ENCODE assay signal across 11 cellular contexts in genomic region chr5:151094861-151095260, GRCh38. TPM values are rescaled to one million over a fixed set of nuclear protein-coding genes. Genes with fewer than 3 reads are reported as not detected.
A peak's percentile ranks its signal among the peaks of the same experiment; 100 is the strongest.
DNase-seq lines count a peak whose midpoint lies in the region; ATAC-seq, FAIRE-seq and TF ChIP-seq lines count a peak whose summit lies in the region.
"Had no signal": no experiment of that assay in that cellular context is flagged by ENCODE, and none has a peak within 500 bp of the region (broad histone marks: within the 10 kb centered on the region; RNA-seq: fewer than 3 reads in every experiment).

No MANE protein-coding gene starts in this region.

- ATAC-seq in HepG2 (peak; percentile 11), thoracic aorta (ENCODE audit: insufficient number of reproducible peaks, low FRiP score, low read depth) (no peak)

- DNase-seq in T-helper 2 cell treated with Interferon-gamma antibody and Interleukin-4, amounts not matched to agents 5 μg/mL and 100 μg/mL, for 36 hours (ENCODE audit: low spot score), result no peak
- DNase-seq in T-helper 2 cell (no peak), MCF 10A (ENCODE audit: unreplicated experiment) (peak; percentile 36), HepG2 (ENCODE audit: low spot score) (no peak), thoracic aorta (ENCODE audit: low spot score) (no peak), nucleus accumbens (lab: John Stamatoyannopoulos, UW) (no peak), COLO668 (lab: John Stamatoyannopoulos, UW; ENCODE audit: unreplicated experiment) (no peak), MV-4-11 (lab: John Stamatoyannopoulos, UW) (no peak)
- DNase-seq: activated CD4-positive, CD25-positive, alpha-beta regulatory T cell had no signal

- no peaks in the 10 kb centered on the region for H3K27me3 Mint-ChIP-seq in T-helper 2 cell treated with Interferon-gamma antibody and Interleukin-4, amounts not matched to agents 5 μg/mL and 100 μg/mL, for 36 hours (ENCODE audit: low read depth)
- no peaks in the 10 kb centered on the region for H3K27me3 Mint-ChIP-seq in MCF 10A (ENCODE audit: insufficient read depth, unreplicated experiment)

- H3K27ac ChIP-seq in HepG2 (ENCODE audit: extremely low read length, insufficient read depth, low read length) (no peak overlapping the region), thoracic aorta (peak overlapping the region in 1 of 2 donors; percentile 60)

- no peaks in the 10 kb centered on the region for H3K79me2 ChIP-seq in HepG2 (ENCODE audit: insufficient read depth, low read length)

- peak overlapping the region; percentile 89 for H3K27ac Mint-ChIP-seq in T-helper 2 cell treated with Interferon-gamma antibody and Interleukin-4, amounts not matched to agents 5 μg/mL and 100 μg/mL, for 36 hours
- H3K27ac Mint-ChIP-seq in MCF 10A (ENCODE audit: low read depth, unreplicated experiment), result peak overlapping the region; percentile 76

- BruUV-seq in MCF 10A (replicated peaks; lab: Mats Ljungman, UMichigan) (no TSS peak), HepG2 (replicated peaks; lab: Mats Ljungman, UMichigan) (no TSS peak)

- H3K4me1 Mint-ChIP-seq in T-helper 2 cell treated with Interferon-gamma antibody and Interleukin-4, amounts not matched to agents 5 μg/mL and 100 μg/mL, for 36 hours (ENCODE audit: low read depth), result peaks cover 71% of the 10 kb centered on the region
- peaks cover 43% of the 10 kb centered on the region for H3K4me1 Mint-ChIP-seq in MCF 10A (ENCODE audit: insufficient read depth, unreplicated experiment)

- no peak overlapping the region for H3K4me3 ChIP-seq in HepG2 (replicated peaks in 1 of 3; ENCODE audit: insufficient read depth in 1 of 3, low read depth in 2 of 3, low read length in 3 of 3)
- H3K4me3 ChIP-seq in thoracic aorta, result peak overlapping the region; percentile 18

- TF ChIP-seq EP300 in HepG2 (IDR thresholded peaks at IDR 0.05; ENCODE audit: low read depth in 2 of 2, low read length in 2 of 2) (no peak), HepG2 (CRISPR knock-in tag; IDR thresholded peaks at IDR 0.05; ENCODE audit: borderline replicate concordance) (no peak)

- intact Hi-C loops in MCF 10A (cut with micrococcal nuclease), result no loop called here
- intact Hi-C loops in HepG2 (cut with micrococcal nuclease; ENCODE audit: unreplicated experiment), result no loop called here

- peaks cover 49% of the 10 kb centered on the region for H3K4me1 ChIP-seq in HepG2 (ENCODE audit: insufficient read depth, low read length)
- peaks cover 28 to 41% of the 10 kb centered on the region in 2 donors for H3K4me1 ChIP-seq in thoracic aorta (ENCODE audit: control insufficient read depth in 1 of 2, low read depth in 2 of 2)

- no peaks in the 10 kb centered on the region for H3K36me3 ChIP-seq in HepG2 (replicated peaks in 1 of 2; ENCODE audit: control insufficient read depth in 1 of 2, insufficient read depth in 2 of 2, low read length in 2 of 2)
- no peaks in the 10 kb centered on the region for H3K36me3 ChIP-seq in thoracic aorta

- WGBS in HepG2 (ENCODE audit: low lambda C conversion rate), result 47% methylated on average over 8 of the region's 8 CpGs

- no peaks in the 10 kb centered on the region for H4K20me1 ChIP-seq in HepG2 (ENCODE audit: insufficient read depth, low read length)

- TF ChIP-seq POLR2A in HepG2 (IDR thresholded peaks at IDR 0.05; ENCODE audit: insufficient read depth in 1 of 2, low read depth in 2 of 2, low read length in 2 of 2), result no peak

- H2AFZ ChIP-seq in HepG2 (ENCODE audit: low read length), result no peak overlapping the region

- TF ChIP-seq CTCF in MCF 10A (IDR thresholded peaks at IDR 0.05; ENCODE audit: unreplicated experiment), result no peak
- no peak for TF ChIP-seq CTCF in HepG2 (CRISPR knock-in tag; IDR thresholded peaks at IDR 0.05)
- TF ChIP-seq CTCF in thoracic aorta (IDR thresholded peaks at IDR 0.05), result no peak

- H3K4me2 ChIP-seq in HepG2 (ENCODE audit: low read depth, low read length), result peak overlapping the region; percentile 64

- no peak for FAIRE-seq in HepG2 (lab: Jason Lieb, UNC)
- FAIRE-seq: A204.1, frontal cortex had no signal

- H3K36me3 Mint-ChIP-seq in T-helper 2 cell treated with Interferon-gamma antibody and Interleukin-4, amounts not matched to agents 5 μg/mL and 100 μg/mL, for 36 hours (ENCODE audit: low read depth), result peaks cover 29% of the 10 kb centered on the region
- H3K36me3 Mint-ChIP-seq in MCF 10A (ENCODE audit: insufficient read depth, unreplicated experiment), result no peaks in the 10 kb centered on the region

- no peaks in the 10 kb centered on the region for H3K9me3 Mint-ChIP-seq in T-helper 2 cell treated with Interferon-gamma antibody and Interleukin-4, amounts not matched to agents 5 μg/mL and 100 μg/mL, for 36 hours
- H3K9me3 Mint-ChIP-seq in MCF 10A (ENCODE audit: unreplicated experiment), result no peaks in the 10 kb centered on the region

- TF ChIP-seq RAD21 in HepG2 (CRISPR knock-in tag; IDR thresholded peaks at IDR 0.05), result no peak

- no peak overlapping the region for H3K9ac ChIP-seq in HepG2 (ENCODE audit: insufficient read depth, low read depth, low read length)

- H3K4me3 Mint-ChIP-seq in T-helper 2 cell treated with Interferon-gamma antibody and Interleukin-4, amounts not matched to agents 5 μg/mL and 100 μg/mL, for 36 hours, result peak overlapping the region; percentile 74
- H3K4me3 Mint-ChIP-seq in MCF 10A (ENCODE audit: unreplicated experiment), result no peak overlapping the region

- H3K27me3 ChIP-seq in HepG2 (ENCODE audit: control insufficient read depth in 1 of 2, insufficient read depth in 2 of 2, low read length in 2 of 2), result no peaks in the 10 kb centered on the region; a peak in 1 of 5 replicates
- H3K27me3 ChIP-seq in thoracic aorta (replicated peaks; ENCODE audit: insufficient read depth), result no peaks in the 10 kb centered on the region

- POLR2A ChIA-PET in MCF 10A (lab: Yijun Ruan, JAX), result interaction anchor here (0.7 to 1.6 kb wide), 2 partner anchors 152 to 158 kb away, joined by 3 to 4 read pairs; partner anchors contain the start of gene GM2A
- POLR2A ChIA-PET in HepG2 (lab: Yijun Ruan, JAX), result no interaction called here

- CTCF ChIA-PET in MCF 10A (lab: Yijun Ruan, JAX) (interaction anchor here (0.6 to 6.0 kb wide), 4 partner anchors 22 to 456 kb away, joined by 3 to 72 read pairs (median 4); no protein-coding TSS in a partner anchor), HepG2 (lab: Yijun Ruan, JAX; ENCODE audit: low intra/inter-chr PET ratio, low total read pairs) (no interaction called here)

- in situ Hi-C loops in HepG2 (cut with HindIII; ENCODE audit: extremely low pct_ligation_motif_present, low pct_unique_long_range_greater_than_20kb), result no loop called here

- no peaks in the 10 kb centered on the region for H3K9me3 ChIP-seq in HepG2 (ENCODE audit: low read length)
- no peaks in the 10 kb centered on the region for H3K9me3 ChIP-seq in thoracic aorta

TF ChIP-seq in HepG2, 621 proteins besides CTCF, POLR2A, EP300 and RAD21 (continues in another document):
- TF ChIP-seq NCOR1 (IDR thresholded peaks at IDR 0.05; ENCODE audit: borderline replicate concordance, low read length), result no peak

RNA-seq across cellular contexts. Expression of gene TNIP1, which starts 14.0 kb away (rescaled TPM):
- total RNA-seq in MCF 10A (2022), result 246 and 342 TPM in 2 replicates
- total RNA-seq in HepG2 (2016; rRNA removed; fragmentation: Illumina TruSeq; extraction: Trizol), result 26.2 and 29.8 TPM in 2 replicates
- total RNA-seq in HepG2 (2016; cell fraction: cytosol; rRNA removed; fragmentation: Illumina TruSeq; extraction: Trizol; ENCODE audit: low read depth), result 11.3 and 13.0 TPM in 2 replicates
- 22.8 and 24.5 TPM in 2 replicates for total RNA-seq in HepG2 (2016; cell fraction: insoluble cytoplasmic fraction; rRNA removed; fragmentation: Illumina TruSeq; extraction: Trizol)
- total RNA-seq in HepG2 (2016; cell fraction: membrane; rRNA removed; fragmentation: Illumina TruSeq; extraction: Trizol), result 28.9 and 33.7 TPM in 2 replicates
- 16.2 and 22.2 TPM in 2 replicates for total RNA-seq in HepG2 (2016; cell fraction: nucleus; rRNA removed; fragmentation: Illumina TruSeq; extraction: Trizol)
- polyA plus RNA-seq in HepG2 (2011; rRNA removed), result 45.9 and 48.7 TPM in 2 replicates
- 40.8 and 45.3 TPM in 2 replicates for polyA plus RNA-seq in HepG2 (2011; cell fraction: cytosol; rRNA removed)
- 57.3 and 59.8 TPM in 2 replicates for polyA plus RNA-seq in HepG2 (2011; cell fraction: nucleus; rRNA removed)
- polyA plus RNA-seq in HepG2 (2012), result 52.5 and 57.8 TPM in 2 replicates
- polyA plus RNA-seq in HepG2 (2016; cell fraction: cytosol; fragmentation: Illumina TruSeq; extraction: Trizol; ENCODE audit: low read depth), result 16.8 and 17.8 TPM in 2 replicates
- polyA plus RNA-seq in HepG2 (2016; cell fraction: insoluble cytoplasmic fraction; fragmentation: Illumina TruSeq; extraction: Trizol; ENCODE audit: low read depth), result 26.4 and 35.7 TPM in 2 replicates
- polyA plus RNA-seq in HepG2 (2016; cell fraction: membrane; fragmentation: Illumina TruSeq; extraction: Trizol; ENCODE audit: low read depth), result 31.5 and 33.1 TPM in 2 replicates
- 29.8 and 34.0 TPM in 2 replicates for polyA plus RNA-seq in HepG2 (2016; cell fraction: nucleus; fragmentation: Illumina TruSeq; extraction: Trizol; ENCODE audit: insufficient read depth, low read depth)
- 45.2 and 73.0 TPM in 2 replicates for polyA minus RNA-seq in HepG2 (2011; rRNA and poly(A)+ RNA removed; ENCODE audit: low replicate concordance)
- 45.8 and 51.1 TPM in 2 replicates for polyA minus RNA-seq in HepG2 (2011; cell fraction: cytosol; rRNA and poly(A)+ RNA removed)
- polyA minus RNA-seq in HepG2 (2011; cell fraction: nucleus; rRNA and poly(A)+ RNA removed), result 50.0 and 60.3 TPM in 2 replicates
- 100 to 1,000 TPM in 1 of 2 donors, 10 to 100 TPM in 1; 77.4 to 103 TPM for total RNA-seq in thoracic aorta
